Comparison of ENCODE assay signal across 16 cellular contexts in the genomic region with DNA sequence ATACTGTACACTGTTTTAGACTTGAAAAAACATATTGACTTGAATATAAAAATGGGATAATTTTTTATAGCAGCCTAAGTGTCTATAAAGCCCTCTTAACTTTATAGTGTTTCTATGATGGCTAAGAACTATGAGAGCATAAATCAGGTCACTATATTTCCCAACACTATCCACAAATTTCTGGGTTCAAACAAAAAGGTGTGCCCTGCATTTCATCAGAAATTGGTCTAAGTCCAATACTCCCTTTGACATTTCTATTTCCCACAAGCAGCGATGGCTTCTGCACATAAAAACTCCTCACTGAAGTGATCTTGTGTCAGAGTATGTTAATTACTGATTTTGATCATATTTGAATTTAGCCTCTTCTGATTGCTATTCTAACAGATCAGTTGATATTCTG.
DNase-seq lines count a peak whose midpoint lies in the region; ATAC-seq and TF ChIP-seq lines count a peak whose summit lies in the region.
"Had no signal": no experiment of that assay in that cellular context is flagged by ENCODE, and none has a peak within 500 bp of the region (broad histone marks: within the 10 kb centered on the region; RNA-seq: fewer than 3 reads in every experiment).

No MANE protein-coding gene starts in this region.

- H3K4me3 ChIP-seq in GM23248 (no peak overlapping the region), Karpas-422 (ENCODE audit: low read length) (no peak overlapping the region), OCI-LY1 (ENCODE audit: low read depth, low read length, poor library complexity, severe bottlenecking) (no peak overlapping the region)
- H3K4me3 ChIP-seq: GM23338 had no signal

- WGBS in GM23248 (ENCODE audit: low coverage in 1 of 2, low lambda C conversion rate in 2 of 2, missing lambda C conversion rate in 2 of 2), 2 experiments = 54 to 62% methylated on average over 1 of the region's 1 CpG

- H3K9ac ChIP-seq in GM23248 (no peak overlapping the region), Karpas-422 (ENCODE audit: low read length) (no peak overlapping the region; the same call in 1 of the 2 replicates), OCI-LY1 (ENCODE audit: low read length) (peak overlapping the region; percentile 75)

- H3K36me3 ChIP-seq in GM23248 (ENCODE audit: low read depth) (no peaks in the 10 kb centered on the region), Karpas-422 (ENCODE audit: insufficient read depth, low read length) (no peaks in the 10 kb centered on the region; the same call in 1 of the 2 replicates), OCI-LY1 (ENCODE audit: insufficient read depth, low read length) (peaks cover 22% of the 10 kb centered on the region)

- H2AFZ ChIP-seq in GM23248 (no peak overlapping the region), Karpas-422 (ENCODE audit: low read length) (no peak overlapping the region), OCI-LY1 (ENCODE audit: low read length) (no peak overlapping the region)
- H2AFZ ChIP-seq: GM23338 had no signal

- no peak overlapping the region for H3K27ac ChIP-seq in GM23248
- peak overlapping the region; percentile 76 for H3K27ac ChIP-seq in Karpas-422 (ENCODE audit: low read length)
- peak overlapping the region; percentile 99 for H3K27ac ChIP-seq in OCI-LY1 (ENCODE audit: low read depth, low read length, poor library complexity, severe bottlenecking)
- H3K27ac ChIP-seq: HL-60 had no signal

- H3K9me2 ChIP-seq in GM23248 (ENCODE audit: insufficient read depth) (no peaks in the 10 kb centered on the region), Karpas-422 (replicated peaks; ENCODE audit: insufficient read depth, low read length) (no peaks in the 10 kb centered on the region), OCI-LY1 (ENCODE audit: low read depth, low read length) (no peaks in the 10 kb centered on the region)

- H3K9me3 ChIP-seq in GM23248 (ENCODE audit: low read depth) (peaks cover 4% of the 10 kb centered on the region), Karpas-422 (ENCODE audit: low read length) (no peaks in the 10 kb centered on the region), OCI-LY1 (ENCODE audit: low read length) (peaks cover 6% of the 10 kb centered on the region; the same call in 1 of the 2 replicates)

- H3F3A ChIP-seq in GM23248 (ENCODE audit: insufficient read depth) = peaks cover 35% of the 10 kb centered on the region
- peaks cover 9% of the 10 kb centered on the region for H3F3A ChIP-seq in OCI-LY1 (ENCODE audit: insufficient read depth, low read length)

- H4K20me1 ChIP-seq in GM23248 (ENCODE audit: insufficient read depth) = no peaks in the 10 kb centered on the region
- H4K20me1 ChIP-seq in Karpas-422 (ENCODE audit: insufficient read depth, low read depth, low read length) = no peaks in the 10 kb centered on the region
- no peaks in the 10 kb centered on the region for H4K20me1 ChIP-seq in OCI-LY1 (ENCODE audit: insufficient read depth, low read length)

- in situ Hi-C loops in GM23248 (cut with MboI) = no loop called here

- H3K27me3 ChIP-seq in GM23248 (replicated peaks; ENCODE audit: insufficient read depth) = no peaks in the 10 kb centered on the region
- H3K27me3 ChIP-seq in Karpas-422 (ENCODE audit: low read length) = no peaks in the 10 kb centered on the region
- no peaks in the 10 kb centered on the region for H3K27me3 ChIP-seq in OCI-LY1 (ENCODE audit: insufficient read depth, low read length)

- H3K79me2 ChIP-seq in GM23248 (ENCODE audit: insufficient read depth) = no peaks in the 10 kb centered on the region
- no peaks in the 10 kb centered on the region for H3K79me2 ChIP-seq in Karpas-422 (ENCODE audit: low read length)
- H3K79me2 ChIP-seq in OCI-LY1 (ENCODE audit: insufficient read depth, low read length) = no peaks in the 10 kb centered on the region

- H3K4me2 ChIP-seq in GM23248 (ENCODE audit: unreplicated experiment) = peak overlapping the region; percentile 84
- peak overlapping the region; percentile 4 for H3K4me2 ChIP-seq in Karpas-422 (ENCODE audit: low read depth, low read length, poor library complexity, severe bottlenecking)
- peak overlapping the region; percentile 67; the same call in 1 of the 2 replicates for H3K4me2 ChIP-seq in OCI-LY1 (ENCODE audit: low read length)
- H3K4me2 ChIP-seq: GM23338 had no signal

- TF ChIP-seq CTCF in OCI-LY1 (IDR thresholded peaks at IDR 0.05; ENCODE audit: low read length) = no peak

- ATAC-seq in left lobe of liver = peak; percentile 73
- ATAC-seq: GM23338 had no signal

- DNase-seq in GM23248 (no peak), Karpas-422 (no peak), left lobe of liver (ENCODE audit: low spot score) (no peak), DMS79 treated with DMSO at 0.1 percent for 48 hours (lab: John Stamatoyannopoulos, UW) (no peak), NCI-H1092 treated with DMSO at 0.1 percent for 48 hours (lab: John Stamatoyannopoulos, UW) (no peak)
- no peak for DNase-seq in activated CD4-positive, CD25-positive, alpha-beta regulatory T cell treated with anti-CD3 and anti-CD28 coated beads, Interleukin-2, amount 50 U/mL, for 72 hours
- DNase-seq: CD4-positive, CD25-positive, alpha-beta regulatory T cell; CD8-positive, alpha-beta memory T cell; COR-L47; DMS 273 treated with DMSO at 0.1 percent for 48 hours; DMS53; HCEC 1CT; IMR-90 had no signal

- H3K4me1 ChIP-seq in GM23248 (ENCODE audit: insufficient read depth) (peaks cover 39% of the 10 kb centered on the region), Karpas-422 (ENCODE audit: low read length) (peaks cover 26% of the 10 kb centered on the region), OCI-LY1 (ENCODE audit: insufficient read depth, low read length, severe bottlenecking) (peaks cover 51% of the 10 kb centered on the region)

Comparison
In these comparisons a context has a peak if more than half of its experiments do, and no peak if none do; other contexts are left out.
1. H3K4me2 ChIP-seq: peak in every context shown above with its lines; median percentile 84 in GM23248; 67 in OCI-LY1; 4 in Karpas-422.